In the genomic region with DNA sequence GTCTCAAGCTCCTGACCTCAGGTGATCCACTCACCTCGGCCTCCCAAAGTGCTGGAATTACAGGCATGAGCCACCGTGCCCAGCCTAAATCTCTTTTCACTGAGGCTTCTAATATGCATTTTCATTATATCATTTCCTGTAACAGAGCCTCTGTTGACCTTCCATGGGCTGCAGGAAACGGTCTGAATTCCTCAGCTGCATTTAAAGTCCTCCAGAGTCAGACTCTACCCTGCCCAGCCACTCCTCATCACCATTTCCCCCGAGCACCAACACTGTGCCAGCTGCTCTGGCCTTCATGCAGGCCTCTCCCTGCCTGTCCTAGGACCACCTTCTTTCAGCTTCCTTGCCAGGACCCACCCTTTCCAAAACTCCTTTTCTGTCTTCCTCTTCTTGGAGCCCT, we compare ENCODE assay signal across 12 cellular contexts. TPM values are rescaled to one million over a fixed set of nuclear protein-coding genes. Genes with fewer than 3 reads are reported as not detected.
DNase-seq lines count a peak whose midpoint lies in the region; ATAC-seq, FAIRE-seq and TF ChIP-seq lines count a peak whose summit lies in the region.
"Had no signal": no experiment of that assay in that cellular context is flagged by ENCODE, and none has a peak within 500 bp of the region (broad histone marks: within the 10 kb centered on the region; RNA-seq: fewer than 3 reads in every experiment).

No MANE protein-coding gene starts in this region.

- H3K36me3 ChIP-seq in IMR-90 (ENCODE audit: control insufficient read depth, insufficient read depth, low read length) (no peaks in the 10 kb centered on the region), brain microvascular endothelial cell (replicated peaks) (no peaks in the 10 kb centered on the region), thoracic aorta (no peaks in the 10 kb centered on the region)

- H3K27me3 ChIP-seq in IMR-90 (ENCODE audit: control insufficient read depth, insufficient read depth, low read length) (no peaks in the 10 kb centered on the region), brain microvascular endothelial cell (replicated peaks) (no peaks in the 10 kb centered on the region), thoracic aorta (replicated peaks; ENCODE audit: insufficient read depth) (no peaks in the 10 kb centered on the region)

- TF ChIP-seq CTCF in IMR-90 (conservative IDR thresholded peaks at IDR 0.05; ENCODE audit: low read depth, low read length) (no peak), brain microvascular endothelial cell (IDR thresholded peaks at IDR 0.05; ENCODE audit: low read depth, low read length, missing control alignments) (no peak), thoracic aorta (IDR thresholded peaks at IDR 0.05) (no peak)

- H3K9me3 ChIP-seq in IMR-90 (ENCODE audit: control insufficient read depth, insufficient read depth, low read length) (no peaks in the 10 kb centered on the region), thoracic aorta (no peaks in the 10 kb centered on the region)

- 24% methylated on average over 4 of the region's 4 CpGs; no CpG with 5 or more reads in 1 of the 2 experiments for WGBS in IMR-90 (ENCODE audit: extremely low coverage in 2 of 2, insufficient read length in 1 of 2), 2 experiments

- H3K9ac ChIP-seq in IMR-90 (ENCODE audit: low read depth, low read length) = peak overlapping the region; percentile 36; the same call in 1 of the 2 replicates

- H4K5ac ChIP-seq in IMR-90 (ENCODE audit: low read depth, low read length) = peak overlapping the region; percentile 80

- no peak overlapping the region for H3K56ac ChIP-seq in IMR-90 (ENCODE audit: extremely low read depth, insufficient read depth, low read length)

- FAIRE-seq in GM12891 (lab: Jason Lieb, UNC) = no peak

- intact Hi-C loops in IMR-90 (cut with micrococcal nuclease) = loop anchor here (10.0 kb wide), 2 partner anchors 370 to 540 kb away; a partner anchor contains a TSS

- peak overlapping the region; percentile 89 for H2BK120ac ChIP-seq in IMR-90 (ENCODE audit: low read depth, low read length)

- POLR2A ChIA-PET in IMR-90 (lab: Charles Lee; ENCODE audit: unreplicated experiment) = interaction anchor here (0.7 kb wide), 1 partner anchor 202 kb away, joined by 15 read pairs; no protein-coding TSS in a partner anchor

- H2BK20ac ChIP-seq in IMR-90 (ENCODE audit: low read depth, low read length) = peak overlapping the region; percentile 36

- H2BK5ac ChIP-seq in IMR-90 (ENCODE audit: low read depth, low read length, poor library complexity, severe bottlenecking) = peak overlapping the region; percentile 46

- TF ChIP-seq POLR2A in IMR-90 (IDR thresholded peaks at IDR 0.05; ENCODE audit: low read depth, low read length) (no peak), GM12891 (IDR thresholded peaks at IDR 0.05; ENCODE audit: low read depth, low read length) (no peak)

- H3K9me1 ChIP-seq in IMR-90 (ENCODE audit: insufficient read depth, low read length) = peaks cover 8% of the 10 kb centered on the region

- H2BK15ac ChIP-seq in IMR-90 (ENCODE audit: low read depth, low read length) = peak overlapping the region; percentile 86; the same call in 1 of the 3 replicates

- H3K4me3 ChIP-seq in IMR-90 (ENCODE audit: insufficient read depth, low read depth, low read length) (no peak overlapping the region), brain microvascular endothelial cell (ENCODE audit: low read depth, low read length) (no peak overlapping the region), thoracic aorta (no peak overlapping the region)

- no TSS peak for BruUV-seq in IMR-90 (replicated peaks; lab: Mats Ljungman, UMichigan)

- ATAC-seq in IMR-90 (ENCODE audit: low read depth) = peak; percentile 70
- ATAC-seq in thoracic aorta (ENCODE audit: insufficient number of reproducible peaks, low FRiP score, low read depth) = no peak
- ATAC-seq in HG02571 (IDR thresholded peaks at IDR 0.05; ENCODE audit: unreplicated experiment) = no peak
- ATAC-seq: naive thymus-derived CD8-positive, alpha-beta T cell; stimulated activated effector memory CD8-positive, alpha-beta T cell treated with anti-CD3 and anti-CD28 coated beads, Interleukin-12 subunit alpha, Interleukin-12 subunit beta, amount 100 ng/mL, for 72 hours had no signal

- H3K4me1 ChIP-seq in IMR-90 (ENCODE audit: control insufficient read depth, insufficient read depth, low read length) (peaks cover 14% of the 10 kb centered on the region), thoracic aorta (ENCODE audit: control insufficient read depth in 1 of 2, low read depth in 2 of 2) (peaks cover 14 to 17% of the 10 kb centered on the region in 2 donors)

- TF ChIP-seq RAD21 in IMR-90 (IDR thresholded peaks at IDR 0.05; ENCODE audit: low read length) = no peak

- H3K27ac ChIP-seq in IMR-90 (ENCODE audit: insufficient read depth, low read length) (peak overlapping the region; percentile 25; the same call in 1 of the 2 replicates), brain microvascular endothelial cell (peak overlapping the region; percentile 47), thoracic aorta (peak overlapping the region; percentile 56 to 78)

- in situ Hi-C loops in IMR-90 (cut with MboI; ENCODE audit: low sequenced_read_pairs) (loop anchor here (5.0 to 25.0 kb wide), 2 partner anchors 277 to 752 kb away; no protein-coding TSS in a partner anchor), brain microvascular endothelial cell (cut with HindIII; ENCODE audit: low pct_ligation_motif_present, low sequenced_read_pairs) (loop anchor here (25.0 kb wide), 1 partner anchor 327 kb away; no protein-coding TSS in a partner anchor)

- 0 out of 2 replicates have a peak overlapping the region, but pooled peaks have one; percentile 45 for H3K4me2 ChIP-seq in IMR-90 (ENCODE audit: low read depth, low read length)

- peak overlapping the region; percentile 40 to 91; a peak in 3 of 4 replicates for H4K8ac ChIP-seq in IMR-90 (ENCODE audit: low read depth in 2 of 2, low read length in 2 of 2)

- peak overlapping the region; percentile 65 for H3K4ac ChIP-seq in IMR-90 (ENCODE audit: low read depth, low read length)

- peaks cover 0 to 3% of the 10 kb centered on the region in 2 experiments; a peak in 1 of 4 replicates for H3K79me1 ChIP-seq in IMR-90 (ENCODE audit: low read depth in 1 of 2, low read length in 2 of 2)

- peak overlapping the region; percentile 51; the same call in 1 of the 2 replicates for H3K18ac ChIP-seq in IMR-90 (ENCODE audit: low read depth, low read length)

- H3K23ac ChIP-seq in IMR-90 (ENCODE audit: low read depth, low read length) = peak overlapping the region; percentile 54; the same call in 1 of the 2 replicates

- peak overlapping the region; percentile 84 for H4K91ac ChIP-seq in IMR-90 (ENCODE audit: insufficient read depth, low read depth, low read length)

- peak overlapping the region; percentile 53 for H2AK9ac ChIP-seq in IMR-90 (replicated peaks; ENCODE audit: low read depth, low read length, poor library complexity)

- H3K14ac ChIP-seq in IMR-90 (replicated peaks; ENCODE audit: low read depth, low read length) = peak overlapping the region; percentile 24

- CTCF ChIA-PET in IMR-90 (lab: Yijun Ruan, JAX) = interaction anchor here (0.6 to 1.5 kb wide), 5 partner anchors 10 to 291 kb away, joined by 3 to 9 read pairs (median 4); a partner anchor contains a TSS

- DNase-seq in IMR-90 (peak; percentile 49), brain microvascular endothelial cell (peak; percentile 44), kidney tubule cell (ENCODE audit: low spot score) (peak; percentile 86), thoracic aorta (ENCODE audit: low spot score) (no peak), GM12891 (ENCODE audit: insufficient read length, low spot score) (no peak)
- DNase-seq in effector CD4-positive, alpha-beta T cell = no peak
- DNase-seq: DND-41; naive thymus-derived CD8-positive, alpha-beta T cell; NCI-H1417 treated with DMSO at 0.1 percent for 48 hours; T-helper 2 cell had no signal

- no peaks in the 10 kb centered on the region for H4K20me1 ChIP-seq in IMR-90 (ENCODE audit: insufficient read depth, low read length)

- dilution Hi-C loops in IMR-90 (cut with HindIII; ENCODE audit: low sequenced_read_pairs, unreplicated experiment) = no loop called here

- peak overlapping the region; percentile 86 for H2AFZ ChIP-seq in IMR-90 (replicated peaks; ENCODE audit: low read length, poor library complexity)

- peak overlapping the region; percentile 70; the same call in 1 of the 2 replicates for H2AK5ac ChIP-seq in IMR-90 (ENCODE audit: low read depth, low read length)

TF ChIP-seq in IMR-90, 13 proteins besides CTCF, POLR2A, EP300 and RAD21:
- TF ChIP-seq CEBPB (IDR thresholded peaks at IDR 0.05; ENCODE audit: low read depth, low read length) = no peak
- TF ChIP-seq MAFK (IDR thresholded peaks at IDR 0.05; ENCODE audit: low read depth, low read length) = no peak
TF ChIP-seq in IMR-90: peak in this region for 0.

TF ChIP-seq in GM12891, 5 proteins besides CTCF, POLR2A, EP300 and RAD21:
- no peak for TF ChIP-seq POLR2AphosphoS5 (IDR thresholded peaks at IDR 0.05; ENCODE audit: low read depth, low read length)
- TF ChIP-seq POU2F2 (IDR thresholded peaks at IDR 0.05; ENCODE audit: low read depth, low read length) = no peak
- no peak for TF ChIP-seq PAX5 (IDR thresholded peaks at IDR 0.05; ENCODE audit: insufficient read depth, low read length, severe bottlenecking)
- no peak for TF ChIP-seq SPI1 (IDR thresholded peaks at IDR 0.05; ENCODE audit: low read depth, low read length)
- TF ChIP-seq TAF1 (IDR thresholded peaks at IDR 0.05; ENCODE audit: low read depth, low read length) = no peak

RNA-seq across cellular contexts. Expression of a gene that starts 9.8 kb away (rescaled TPM):
- total RNA-seq in IMR-90 (2012; rRNA removed) = 97.1 and 102 TPM in 2 replicates
- 71.1 and 76.5 TPM in 2 replicates for polyA plus RNA-seq in IMR-90 (2012; rRNA removed)
- 88.2 and 125 TPM in 2 replicates for polyA plus RNA-seq in IMR-90 (2012; cell fraction: cytosol; rRNA removed)
- polyA plus RNA-seq in IMR-90 (2012; cell fraction: nucleus; rRNA removed; ENCODE audit: low replicate concordance) = 272 and 345 TPM in 2 replicates
- total RNA-seq in thoracic aorta = 100 to 1,000 TPM; 366 to 378 TPM
- polyA plus RNA-seq in GM12891 (2012; ENCODE audit: low read depth, missing spikeins) = 204 TPM

Comparison
In these comparisons a context has a peak if more than half of its experiments do, and no peak if none do; other contexts are left out.
1. DNase-seq: peak in IMR-90 (single experiment), brain microvascular endothelial cell (single experiment) and kidney tubule cell (single experiment); none in thoracic aorta (single experiment), effector CD4-positive, alpha-beta T cell (single experiment) and GM12891 (single experiment).
2. Peak in every context shown above with its lines, with median percentiles within 50 percentile points of each other: H3K27ac ChIP-seq.